ENCODE assay signal across 25 cellular contexts in genomic region chr6:12458558-12458957, GRCh38.
"Had no signal": no experiment of that assay in that cellular context is flagged by ENCODE, and none has a peak within 500 bp of the region (broad histone marks: within the 10 kb centered on the region; RNA-seq: fewer than 3 reads in every experiment).

No MANE protein-coding gene starts in this region.

- H3K4me3 Mint-ChIP-seq: naive thymus-derived CD8-positive, alpha-beta T cell; neural crest cell; stimulated activated naive B cell treated with anti-CD40 and anti-IgM and Interleukin-4, amounts not matched to agents 10 μg/mL and 1 μg/mL and 100 μg/mL, for 72 hours; stimulated activated naive CD8-positive, alpha-beta T cell treated with anti-CD3 and anti-CD28 coated beads, Interleukin-15, amount 100 ng/mL, for 72 hours had no signal

- DNase-seq: effector memory CD4-positive, alpha-beta T cell; heart left ventricle; hippocampal formation; left colon; left ventricle myocardium superior; mesenchymal stem cell; naive thymus-derived CD8-positive, alpha-beta T cell; nucleus accumbens; pancreas; stimulated activated CD4-positive, alpha-beta T cell treated with anti-CD3 and anti-CD28 coated beads, Interleukin-2, amount 100 ng/mL, for 24 hours; stimulated activated CD4-positive, alpha-beta T cell treated with anti-CD3 and anti-CD28 coated beads, Interleukin-4, amount 100 ng/mL, for 4 hours; stimulated activated naive B cell treated with anti-CD40 and anti-IgM and Interleukin-4, amounts not matched to agents 10 μg/mL and 1 μg/mL and 100 μg/mL, for 72 hours; stimulated activated naive CD8-positive, alpha-beta T cell treated with anti-CD3 and anti-CD28 coated beads, Interleukin-15, amount 100 ng/mL, for 72 hours; testis; upper lobe of right lung had no signal

- H3K27me3 ChIP-seq: heart left ventricle, pancreas, testis, tibial nerve, upper lobe of right lung, vagina had no signal

- H3K27ac ChIP-seq: heart left ventricle, pancreas, skin epidermis, testis, tibial nerve, upper lobe of right lung, vagina had no signal

- H3K36me3 ChIP-seq: heart left ventricle, pancreas, tibial nerve, upper lobe of right lung, vagina had no signal

- H3K4me1 Mint-ChIP-seq: naive thymus-derived CD8-positive, alpha-beta T cell; stimulated activated naive CD8-positive, alpha-beta T cell treated with anti-CD3 and anti-CD28 coated beads, Interleukin-15, amount 100 ng/mL, for 72 hours had no signal

- H3K9me3 ChIP-seq: pancreas, testis, upper lobe of right lung had no signal

- H3K36me3 Mint-ChIP-seq: stimulated activated naive B cell treated with anti-CD40 and anti-IgM and Interleukin-4, amounts not matched to agents 10 μg/mL and 1 μg/mL and 100 μg/mL, for 72 hours had no signal

- H3K27ac Mint-ChIP-seq: naive thymus-derived CD8-positive, alpha-beta T cell; progenitor cell of endocrine pancreas; stimulated activated naive B cell treated with anti-CD40 and anti-IgM and Interleukin-4, amounts not matched to agents 10 μg/mL and 1 μg/mL and 100 μg/mL, for 72 hours had no signal

- H3K4me1 ChIP-seq: heart left ventricle, pancreas, testis, tibial nerve, upper lobe of right lung, vagina had no signal

- FAIRE-seq: endometrium, frontal cortex, pancreas had no signal

- H3K4me3 ChIP-seq: heart left ventricle, lung, pancreas, skin epidermis, testis, tibial nerve, upper lobe of right lung, vagina had no signal

- ATAC-seq: esophagus mucosa; heart left ventricle; left colon; left ventricle myocardium superior; naive thymus-derived CD8-positive, alpha-beta T cell; pancreas; sciatic nerve; stimulated activated naive B cell treated with anti-CD40 and anti-IgM and Interleukin-4, amounts not matched to agents 10 μg/mL and 1 μg/mL and 100 μg/mL, for 72 hours; stimulated activated naive CD8-positive, alpha-beta T cell treated with anti-CD3 and anti-CD28 coated beads, Interleukin-15, amount 100 ng/mL, for 72 hours; upper lobe of right lung had no signal
